In the genomic region with DNA sequence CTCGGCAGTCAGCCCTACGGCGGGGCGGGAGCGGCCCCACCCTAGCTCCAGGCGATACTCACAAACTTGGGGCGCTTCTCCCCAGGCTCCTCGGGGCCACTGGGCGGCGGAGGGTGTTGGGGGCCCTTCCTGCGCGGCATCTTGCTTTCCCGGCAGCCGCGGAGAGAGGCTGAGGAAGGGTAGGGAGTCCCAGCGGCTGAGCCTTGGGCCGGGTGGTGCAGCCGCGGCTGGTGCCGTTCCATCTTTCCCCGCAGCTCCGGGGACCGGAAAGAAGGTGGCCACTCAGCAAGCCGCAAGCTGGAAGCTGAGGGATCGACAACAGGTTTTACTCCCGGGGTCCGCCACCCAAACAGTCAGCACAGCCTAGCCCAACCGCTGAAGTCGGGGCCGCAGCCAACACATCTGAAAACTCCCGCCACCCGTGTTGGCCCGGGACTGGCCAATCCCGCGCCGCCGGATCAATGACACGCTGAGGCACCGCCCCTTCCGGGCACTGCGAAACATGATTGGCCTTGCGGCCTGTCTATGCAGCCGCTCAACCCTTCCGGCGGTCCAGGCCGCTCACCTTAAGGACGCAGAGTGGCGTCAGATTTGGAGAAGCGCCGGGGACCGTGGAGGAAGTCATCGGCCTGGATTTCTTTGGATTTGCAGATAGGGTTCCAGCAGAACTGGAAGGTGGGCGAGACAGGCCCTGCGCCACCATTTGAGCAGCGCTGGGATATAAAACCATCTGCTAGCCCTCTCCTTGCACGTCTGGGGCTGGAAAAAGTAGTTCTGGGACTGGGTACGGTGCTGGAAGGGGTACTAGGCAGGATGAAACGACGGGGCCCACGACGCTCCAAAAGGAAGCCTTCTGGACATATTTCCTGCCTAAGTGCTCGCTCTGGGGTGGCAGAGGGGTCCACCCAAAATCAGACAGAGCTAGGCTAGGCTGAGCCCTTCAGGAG, we compare ENCODE assay signal across 8 cellular contexts. TPM values are rescaled to one million over a fixed set of nuclear protein-coding genes. Genes with fewer than 3 reads are reported as not detected.
DNase-seq lines count a peak whose midpoint lies in the region; ATAC-seq, FAIRE-seq and TF ChIP-seq lines count a peak whose summit lies in the region.

A gene with protein sequence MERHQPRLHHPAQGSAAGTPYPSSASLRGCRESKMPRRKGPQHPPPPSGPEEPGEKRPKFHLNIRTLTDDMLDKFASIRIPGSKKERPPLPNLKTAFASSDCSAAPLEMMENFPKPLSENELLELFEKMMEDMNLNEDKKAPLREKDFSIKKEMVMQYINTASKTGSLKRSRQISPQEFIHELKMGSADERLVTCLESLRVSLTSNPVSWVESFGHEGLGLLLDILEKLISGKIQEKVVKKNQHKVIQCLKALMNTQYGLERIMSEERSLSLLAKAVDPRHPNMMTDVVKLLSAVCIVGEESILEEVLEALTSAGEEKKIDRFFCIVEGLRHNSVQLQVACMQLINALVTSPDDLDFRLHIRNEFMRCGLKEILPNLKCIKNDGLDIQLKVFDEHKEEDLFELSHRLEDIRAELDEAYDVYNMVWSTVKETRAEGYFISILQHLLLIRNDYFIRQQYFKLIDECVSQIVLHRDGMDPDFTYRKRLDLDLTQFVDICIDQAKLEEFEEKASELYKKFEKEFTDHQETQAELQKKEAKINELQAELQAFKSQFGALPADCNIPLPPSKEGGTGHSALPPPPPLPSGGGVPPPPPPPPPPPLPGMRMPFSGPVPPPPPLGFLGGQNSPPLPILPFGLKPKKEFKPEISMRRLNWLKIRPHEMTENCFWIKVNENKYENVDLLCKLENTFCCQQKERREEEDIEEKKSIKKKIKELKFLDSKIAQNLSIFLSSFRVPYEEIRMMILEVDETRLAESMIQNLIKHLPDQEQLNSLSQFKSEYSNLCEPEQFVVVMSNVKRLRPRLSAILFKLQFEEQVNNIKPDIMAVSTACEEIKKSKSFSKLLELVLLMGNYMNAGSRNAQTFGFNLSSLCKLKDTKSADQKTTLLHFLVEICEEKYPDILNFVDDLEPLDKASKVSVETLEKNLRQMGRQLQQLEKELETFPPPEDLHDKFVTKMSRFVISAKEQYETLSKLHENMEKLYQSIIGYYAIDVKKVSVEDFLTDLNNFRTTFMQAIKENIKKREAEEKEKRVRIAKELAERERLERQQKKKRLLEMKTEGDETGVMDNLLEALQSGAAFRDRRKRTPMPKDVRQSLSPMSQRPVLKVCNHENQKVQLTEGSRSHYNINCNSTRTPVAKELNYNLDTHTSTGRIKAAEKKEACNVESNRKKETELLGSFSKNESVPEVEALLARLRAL (minus strand): TSS at position 404 of the 947 bp plus-strand sequence. CDS start 162 bp downstream, at position 242.

- H3K4me3 ChIP-seq in H1 (ENCODE audit: extremely low read depth in 1 of 4, insufficient read depth in 2 of 4, low read depth in 3 of 4, low read length in 4 of 4) (peak within 1 kb of the TSS; percentile 82 to 98 (median 88)), mesenchymal stem cell (ENCODE audit: insufficient read depth in 1 of 2, low read depth in 1 of 2, low read length in 2 of 2) (peak within 1 kb of the TSS; percentile 88 to 91)

- H3K4me1 ChIP-seq in H1 (replicated peaks in 1 of 4; ENCODE audit: control insufficient read depth in 3 of 4, insufficient read depth in 4 of 4, low read length in 3 of 4), result peaks cover 0 to 6% (median 4%) of the 10 kb centered on the region in 4 experiments; a peak in 3 of 7 replicates
- peaks cover 3% of the 10 kb centered on the region for H3K4me1 ChIP-seq in mesenchymal stem cell (ENCODE audit: control insufficient read depth, insufficient read depth, low read depth, low read length)

- no peak within 1 kb of the TSS for H2BK120ac ChIP-seq in H1 (replicated peaks; ENCODE audit: low read depth, low read length)
- peak within 1 kb of the TSS; percentile 21 for H2BK120ac ChIP-seq in mesenchymal stem cell (ENCODE audit: low read depth, low read length)

- H3K14ac ChIP-seq in H1 (ENCODE audit: insufficient read length) (no peak within 1 kb of the TSS), mesenchymal stem cell (ENCODE audit: low read length in 2 of 2) (peak within 1 kb of the TSS in 1 of 2 experiments; percentile 92)

- TF ChIP-seq CTCF in H1 (IDR thresholded peaks at IDR 0.05; ENCODE audit: control extremely low read depth in 1 of 3, insufficient read depth in 1 of 3, low read depth in 1 of 3, low read length in 3 of 3), result no peak

- no peak for TF ChIP-seq EP300 in H1 (IDR thresholded peaks at IDR 0.05; ENCODE audit: borderline replicate concordance in 1 of 2, low read depth in 2 of 2, low read length in 2 of 2)

- peak within 1 kb of the TSS; percentile 58; the same call in 1 of the 2 replicates for H2AK5ac ChIP-seq in H1 (ENCODE audit: low read depth, low read length)
- H2AK5ac ChIP-seq in mesenchymal stem cell (ENCODE audit: low read length, severe bottlenecking), result peak within 1 kb of the TSS; percentile 78

- POLR2A ChIA-PET in H1 (lab: Charles Lee; ENCODE audit: partially characterized antibody), result interaction anchor here (0.7 to 2.6 kb wide), 14 partner anchors 10 to 98 kb away, joined by 3 to 12 read pairs (median 4); no protein-coding TSS in a partner anchor

- TF ChIP-seq POLR2A in H1 (IDR thresholded peaks at IDR 0.05; ENCODE audit: control extremely low read depth in 1 of 2, low read depth in 2 of 2, low read length in 2 of 2), result peak; percentile 94 to 95

- ATAC-seq in GM21367 (IDR thresholded peaks at IDR 0.05; ENCODE audit: unreplicated experiment), result peak; percentile 100

- H2BK20ac ChIP-seq in H1 (ENCODE audit: low read length), result peak within 1 kb of the TSS; percentile 26; the same call in 1 of the 2 replicates

- DNase-seq in COR-L47 (lab: John Stamatoyannopoulos, UW) (peak; percentile 95), HTR-8/SVneo (ENCODE audit: insufficient read length, low spot score) (peak; percentile 85), NOMO-1 treated with dmso at 0.1 percent for 144 hours (lab: John Stamatoyannopoulos, UW; ENCODE audit: unreplicated experiment) (peak; percentile 89), H1 (ENCODE audit: low read depth in 1 of 2, low spot score in 2 of 2) (peak; percentile 90 to 98), mesenchymal stem cell (peak; percentile 95)
- peak; percentile 79 to 89 (median 85) for DNase-seq in activated CD8-positive, alpha-beta memory T cell treated with anti-CD3 and anti-CD28 coated beads for 48 hours (ENCODE audit: low read depth in 2 of 3, low spot score in 2 of 3)
- DNase-seq in stimulated activated CD8-positive, alpha-beta memory T cell treated with anti-CD3 and anti-CD28 coated beads, Interleukin-12 subunit alpha, Interleukin-12 subunit beta, amount 100 ng/mL, for 4 hours (ENCODE audit: low read depth), result peak; percentile 86

- H4K20me1 ChIP-seq in H1 (replicated peaks in 1 of 2; ENCODE audit: control insufficient read depth in 1 of 2, insufficient read depth in 2 of 2, low read length in 2 of 2), result peaks cover 0 to 4% of the 10 kb centered on the region in 2 experiments

- FAIRE-seq in HTR-8/SVneo (lab: Jason Lieb, UNC) (peak; percentile 52), H1 (lab: Jason Lieb, UNC) (peak; percentile 42)

- no peak; a peak in 1 of 4 replicates for TF ChIP-seq RAD21 in H1 (IDR thresholded peaks at IDR 0.05 in 1 of 2, conservative IDR thresholded peaks at IDR 0.05 in 1 of 2; ENCODE audit: low read depth in 2 of 2, low read length in 2 of 2)

- H3K56ac ChIP-seq in H1 (replicated peaks; ENCODE audit: insufficient read length, low read depth, low read length), result peak within 1 kb of the TSS; percentile 44

- peak within 1 kb of the TSS; percentile 92 for H3K27ac ChIP-seq in H1 (ENCODE audit: low read depth, low read length)
- peak within 1 kb of the TSS; percentile 98 for H3K27ac ChIP-seq in mesenchymal stem cell (ENCODE audit: low read length, poor library complexity, severe bottlenecking)

- H3K79me2 ChIP-seq in H1 (ENCODE audit: control insufficient read depth in 1 of 2, insufficient read depth in 2 of 2, low read length in 2 of 2), result peaks cover 10 to 46% of the 10 kb centered on the region in 2 experiments

- H4K5ac ChIP-seq in H1 (ENCODE audit: insufficient read length, low read depth, low read length), result peak within 1 kb of the TSS; percentile 52

- H3K18ac ChIP-seq in H1 (ENCODE audit: extremely low read depth, low read length) (peak within 1 kb of the TSS; percentile 97), mesenchymal stem cell (ENCODE audit: low read depth in 1 of 2, low read length in 2 of 2) (peak within 1 kb of the TSS; percentile 67 to 84)

- peaks cover 0 to 7% (median 2%) of the 10 kb centered on the region in 4 experiments; a peak in 3 of 8 replicates for H3K36me3 ChIP-seq in H1 (ENCODE audit: control insufficient read depth in 2 of 4, insufficient read depth in 4 of 4, low read length in 3 of 4)
- no peaks in the 10 kb centered on the region for H3K36me3 ChIP-seq in mesenchymal stem cell (ENCODE audit: control insufficient read depth in 1 of 2, insufficient read depth in 2 of 2, low read depth in 1 of 2, low read length in 2 of 2)

- H3K23me2 ChIP-seq in H1 (ENCODE audit: low read depth, low read length), result peaks cover 4% of the 10 kb centered on the region; the same call in 1 of the 2 replicates

- H4K91ac ChIP-seq in H1 (replicated peaks; ENCODE audit: insufficient read length, low read length) (peak within 1 kb of the TSS; percentile 59), mesenchymal stem cell (ENCODE audit: low read length) (peak within 1 kb of the TSS; percentile 73)

- peak within 1 kb of the TSS; percentile 93 to 98 (median 96) for H3K9ac ChIP-seq in H1 (replicated peaks in 1 of 4; ENCODE audit: extremely low read depth in 1 of 4, low read depth in 3 of 4, low read length in 3 of 4)
- peak within 1 kb of the TSS; percentile 98 for H3K9ac ChIP-seq in mesenchymal stem cell (ENCODE audit: low read length)

- peak within 1 kb of the TSS; percentile 67 to 71 for H3K4me2 ChIP-seq in H1 (ENCODE audit: insufficient read depth in 1 of 2, low read depth in 2 of 2, low read length in 2 of 2)
- peak within 1 kb of the TSS; percentile 92 for H3K4me2 ChIP-seq in mesenchymal stem cell (ENCODE audit: low read length, poor library complexity, severe bottlenecking)

- H4K8ac ChIP-seq in H1 (ENCODE audit: extremely low read depth, insufficient read depth, low read length) (peak within 1 kb of the TSS; percentile 93), mesenchymal stem cell (ENCODE audit: low read length) (peak within 1 kb of the TSS; percentile 79)

- H3K27me3 ChIP-seq in H1 (replicated peaks in 1 of 4; ENCODE audit: control insufficient read depth in 3 of 4, extremely low read depth in 1 of 4, insufficient read depth in 3 of 4, low read length in 3 of 4), result no peaks in the 10 kb centered on the region
- no peaks in the 10 kb centered on the region for H3K27me3 ChIP-seq in mesenchymal stem cell (ENCODE audit: control insufficient read depth in 1 of 2, insufficient read depth in 1 of 2, low read length in 2 of 2)

- H2AFZ ChIP-seq in H1 (ENCODE audit: low read length) (no peak within 1 kb of the TSS; the same call in 1 of the 2 replicates), mesenchymal stem cell (ENCODE audit: low read depth, low read length) (peak within 1 kb of the TSS; percentile 95)

- H2BK5ac ChIP-seq in H1 (ENCODE audit: low read depth, low read length) (peak within 1 kb of the TSS; percentile 99), mesenchymal stem cell (ENCODE audit: low read depth, low read length, poor library complexity, severe bottlenecking) (peak within 1 kb of the TSS; percentile 98)

- CTCF ChIA-PET in H1 (lab: Charles Lee; ENCODE audit: partially characterized antibody), result interaction anchor here (0.6 to 2.9 kb wide), 7 partner anchors 13 to 1140 kb away, joined by 3 to 7 read pairs (median 3); no protein-coding TSS in a partner anchor

- H3K23ac ChIP-seq in H1 (ENCODE audit: insufficient read length), result no peak within 1 kb of the TSS
- peak within 1 kb of the TSS in 1 of 2 experiments; percentile 86 for H3K23ac ChIP-seq in mesenchymal stem cell (ENCODE audit: low read length in 2 of 2)

- peak within 1 kb of the TSS; percentile 82 for H2BK12ac ChIP-seq in H1 (ENCODE audit: low read depth, low read length)
- no peak within 1 kb of the TSS for H2BK12ac ChIP-seq in mesenchymal stem cell (ENCODE audit: low read length in 2 of 2)

- H3K4ac ChIP-seq in H1 (replicated peaks; ENCODE audit: insufficient read length, low read depth, low read length) (no peak within 1 kb of the TSS), mesenchymal stem cell (ENCODE audit: low read depth in 1 of 2, low read length in 2 of 2) (peak within 1 kb of the TSS; percentile 89 to 97)

- H3K9me3 ChIP-seq in H1 (ENCODE audit: insufficient read depth in 2 of 2, low read depth in 1 of 2, low read length in 1 of 2) (no peaks in the 10 kb centered on the region), mesenchymal stem cell (ENCODE audit: control insufficient read depth, low read length) (no peaks in the 10 kb centered on the region)

- peaks cover 10% of the 10 kb centered on the region for H3K79me1 ChIP-seq in H1 (ENCODE audit: low read depth, low read length)
- no peaks in the 10 kb centered on the region for H3K79me1 ChIP-seq in mesenchymal stem cell (replicated peaks; ENCODE audit: low read length, poor library complexity, severe bottlenecking)

- peak within 1 kb of the TSS; percentile 53; the same call in 1 of the 2 replicates for H2BK15ac ChIP-seq in H1 (ENCODE audit: low read length)
- peak within 1 kb of the TSS; percentile 44 for H2BK15ac ChIP-seq in mesenchymal stem cell (ENCODE audit: low read depth, poor library complexity, severe bottlenecking)

- 1% methylated on average over 52 of the region's 62 CpGs; no CpG with 5 or more reads in 1 of the 2 experiments for WGBS in H1 (ENCODE audit: extremely low coverage in 1 of 2, insufficient coverage in 1 of 2, insufficient read length in 1 of 2, insufficient replicate concordance in 2 of 2, low coverage in 1 of 2, low lambda C conversion rate in 2 of 2, missing lambda C conversion rate in 1 of 2), 2 experiments
- WGBS in mesenchymal stem cell, result 1% methylated on average over 61 of the region's 62 CpGs

RNA-seq across cellular contexts. Expression of the gene that starts here (rescaled TPM):
- 28.3 and 30.8 TPM in 2 replicates for total RNA-seq in H1 (2021; fragmentation: NEBNext Ultra II Directional; extraction: Animal tissue kit (Norgen Biotek cat#: 25700))
- polyA plus RNA-seq in H1 (2011; rRNA removed), result 4.9 and 8.0 TPM in 2 replicates
- polyA plus RNA-seq in H1 (2011; cell fraction: cytosol; rRNA removed), result 7.7 TPM
- 9.3 TPM for polyA plus RNA-seq in H1 (2011; cell fraction: nucleus; rRNA removed)
- 7.6 to 18.8 TPM (median 10.0 TPM) in 4 replicates for polyA plus RNA-seq in H1 (2012, experiment 1 of 2)
- 1.3 TPM for polyA plus RNA-seq in H1 (2012, experiment 2 of 2)
- polyA plus RNA-seq in H1 (2013, experiment 1 of 2), result 14.0 TPM
- 13.4 TPM for polyA plus RNA-seq in H1 (2013, experiment 2 of 2)
- 30.5 and 30.6 TPM in 2 replicates for polyA minus RNA-seq in H1 (2011; rRNA and poly(A)+ RNA removed)
- 12.0 TPM for polyA minus RNA-seq in H1 (2011; cell fraction: cytosol; rRNA and poly(A)+ RNA removed)
- polyA minus RNA-seq in H1 (2011; cell fraction: nucleus; rRNA and poly(A)+ RNA removed), result 71.2 TPM
- 2.7 TPM for polyA plus RNA-seq in mesenchymal stem cell (2013, experiment 1 of 2)
- polyA plus RNA-seq in mesenchymal stem cell (2013, experiment 2 of 2), result 2.9 TPM

Comparison
In these comparisons a context has a peak if more than half of its experiments do, and no peak if none do; other contexts are left out.
1. Peak in every context shown above with its lines: DNase-seq, ATAC-seq, H3K4me3 ChIP-seq and H3K27ac ChIP-seq.